In the genomic region with DNA sequence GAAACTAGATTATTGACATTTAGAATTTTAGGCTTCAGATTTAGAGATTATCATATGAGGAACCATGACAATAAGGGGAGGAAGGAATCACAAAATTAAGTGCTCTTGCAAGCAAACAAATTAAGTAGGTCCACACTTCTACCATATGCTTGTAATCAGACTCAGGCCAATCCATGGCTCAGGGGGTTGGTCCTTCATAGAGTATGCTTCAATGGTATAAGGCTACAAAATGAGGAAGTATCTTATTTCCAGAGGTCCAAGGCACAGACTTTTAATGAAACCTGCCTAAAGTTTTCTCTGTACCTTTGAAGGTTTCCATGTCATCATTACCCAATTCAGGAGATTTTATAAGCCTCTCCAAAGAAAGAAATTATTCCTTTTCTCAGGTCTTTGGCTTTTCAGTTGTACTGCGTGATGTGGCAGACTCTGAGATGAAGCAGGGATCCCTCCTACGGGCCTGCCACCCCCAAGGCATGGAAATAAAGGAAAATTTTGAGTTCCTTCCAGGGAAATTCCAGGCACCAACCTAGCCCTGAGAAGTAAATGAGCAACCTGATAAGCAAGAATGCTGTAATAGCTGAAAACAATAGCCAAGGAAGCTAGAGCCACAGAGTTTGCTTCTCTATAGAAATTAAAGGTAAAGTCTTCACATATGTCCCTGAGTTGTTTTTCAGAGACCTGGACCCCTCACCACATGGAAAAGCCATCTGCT, we compare ENCODE assay signal across 1 cellular context.
TF ChIP-seq lines count a peak whose summit lies in the region.

No MANE protein-coding gene starts in this region.

TF ChIP-seq in WTC11, 78 proteins besides CTCF, POLR2A, EP300 and RAD21 (continued from another document):
- TF ChIP-seq, protein P1, sequence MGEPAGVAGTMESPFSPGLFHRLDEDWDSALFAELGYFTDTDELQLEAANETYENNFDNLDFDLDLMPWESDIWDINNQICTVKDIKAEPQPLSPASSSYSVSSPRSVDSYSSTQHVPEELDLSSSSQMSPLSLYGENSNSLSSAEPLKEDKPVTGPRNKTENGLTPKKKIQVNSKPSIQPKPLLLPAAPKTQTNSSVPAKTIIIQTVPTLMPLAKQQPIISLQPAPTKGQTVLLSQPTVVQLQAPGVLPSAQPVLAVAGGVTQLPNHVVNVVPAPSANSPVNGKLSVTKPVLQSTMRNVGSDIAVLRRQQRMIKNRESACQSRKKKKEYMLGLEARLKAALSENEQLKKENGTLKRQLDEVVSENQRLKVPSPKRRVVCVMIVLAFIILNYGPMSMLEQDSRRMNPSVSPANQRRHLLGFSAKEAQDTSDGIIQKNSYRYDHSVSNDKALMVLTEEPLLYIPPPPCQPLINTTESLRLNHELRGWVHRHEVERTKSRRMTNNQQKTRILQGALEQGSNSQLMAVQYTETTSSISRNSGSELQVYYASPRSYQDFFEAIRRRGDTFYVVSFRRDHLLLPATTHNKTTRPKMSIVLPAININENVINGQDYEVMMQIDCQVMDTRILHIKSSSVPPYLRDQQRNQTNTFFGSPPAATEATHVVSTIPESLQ (CRISPR knock-in tag; IDR thresholded peaks at IDR 0.05), result no peak
- TF ChIP-seq AFF4 (CRISPR knock-in tag; IDR thresholded peaks at IDR 0.05; ENCODE audit: borderline replicate concordance) (no peak), ARID4B (CRISPR knock-in tag; IDR thresholded peaks at IDR 0.05; ENCODE audit: borderline replicate concordance) (no peak), SOX15 (CRISPR knock-in tag; IDR thresholded peaks at IDR 0.05) (no peak)
